ENCODE assay signal across 8 cellular contexts in the genomic region with DNA sequence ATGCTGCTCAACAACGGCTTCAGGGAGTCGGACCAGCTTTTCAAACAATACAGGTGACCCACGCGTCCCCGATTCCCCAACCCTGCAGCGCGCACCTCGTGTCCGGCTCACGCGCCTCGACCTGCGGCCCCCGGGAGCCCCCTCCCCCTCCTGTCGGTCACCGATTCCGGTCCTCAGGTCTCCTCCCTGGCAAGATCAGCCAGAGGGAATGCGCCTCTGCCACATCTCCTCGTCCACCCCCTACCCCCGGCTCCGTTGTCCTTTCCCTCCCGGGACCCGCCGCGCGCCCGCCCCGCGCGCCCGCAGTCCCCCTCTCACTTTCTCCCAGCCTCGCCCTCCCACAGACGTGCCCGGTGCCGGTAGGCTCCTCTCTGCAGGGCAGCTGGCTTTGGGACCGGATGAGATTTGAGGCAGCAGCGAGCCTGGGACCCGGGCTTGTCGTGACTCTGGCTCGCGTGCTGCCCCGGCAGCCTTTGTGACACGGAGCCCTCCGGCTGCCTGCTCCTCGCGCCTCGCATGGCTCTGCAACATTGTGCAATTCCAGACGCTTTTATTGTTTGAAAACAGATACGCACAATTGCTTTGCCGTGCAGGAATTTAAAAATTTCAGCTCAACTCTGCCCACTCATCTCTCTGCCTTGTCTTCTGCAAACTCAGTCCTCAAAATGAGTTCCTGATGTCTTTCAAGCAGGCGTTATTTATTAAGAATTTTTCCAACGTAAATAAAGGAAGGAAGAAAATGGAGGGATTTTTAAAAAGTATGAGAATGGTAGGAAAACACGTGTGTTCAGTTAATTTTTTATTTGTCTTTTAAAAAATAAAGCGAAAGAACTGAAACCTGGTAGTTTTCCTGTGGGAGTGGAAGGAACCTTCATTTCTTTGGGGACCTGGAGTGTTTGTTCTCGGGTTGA. TPM values are rescaled to one million over a fixed set of nuclear protein-coding genes. Genes with fewer than 3 reads are reported as not detected.
DNase-seq lines count a peak whose midpoint lies in the region; ATAC-seq and TF ChIP-seq lines count a peak whose summit lies in the region.

No MANE protein-coding gene starts in this region.

- TF ChIP-seq CTCF in colonic mucosa (IDR thresholded peaks at IDR 0.05) (no peak), kidney epithelial cell (IDR thresholded peaks at IDR 0.05; ENCODE audit: insufficient read depth, low read length, poor library complexity, severe bottlenecking) (no peak)

- H3K27ac ChIP-seq in colonic mucosa, result peak overlapping the region; percentile 69

- H3K9ac ChIP-seq in colonic mucosa (ENCODE audit: low read depth in 2 of 2, low read length in 2 of 2), result peak overlapping the region; percentile 65 to 81

- peak; percentile 83 for DNase-seq in GM03348 (ENCODE audit: low spot score)
- DNase-seq in MG63, result peak; percentile 48
- peak; percentile 29 to 37 (median 35) for DNase-seq in activated CD4-positive, CD25-positive, alpha-beta regulatory T cell (lab: John Stamatoyannopoulos, UW)
- DNase-seq in colonic mucosa, result peak; percentile 56
- DNase-seq in kidney epithelial cell (ENCODE audit: low read depth), result no peak
- DNase-seq in stimulated activated CD4-positive, alpha-beta T cell treated with anti-CD3 and anti-CD28 coated beads, Interleukin-12 subunit alpha, Interleukin-12 subunit beta, amount 100 ng/mL, for 48 hours (ENCODE audit: low read depth in 2 of 3, low spot score in 1 of 3), result peak in 2 of 3 donors; percentile 34 to 48

- H3K36me3 ChIP-seq in MG63 (no peaks in the 10 kb centered on the region; the same call in 1 of the 2 replicates), colonic mucosa (no peaks in the 10 kb centered on the region), kidney epithelial cell (ENCODE audit: control insufficient read depth, insufficient read depth, low read length) (no peaks in the 10 kb centered on the region)

- peak overlapping the region; percentile 88 for H3K4me3 ChIP-seq in MG63
- peak overlapping the region; percentile 76 for H3K4me3 ChIP-seq in colonic mucosa
- H3K4me3 ChIP-seq in kidney epithelial cell (ENCODE audit: low read depth, low read length), result peak overlapping the region; percentile 92

- H3K27me3 ChIP-seq in MG63 (no peaks in the 10 kb centered on the region), colonic mucosa (no peaks in the 10 kb centered on the region), kidney epithelial cell (ENCODE audit: control insufficient read depth, insufficient read depth, low read length) (no peaks in the 10 kb centered on the region)

- H3K4me1 ChIP-seq in colonic mucosa, result peaks cover 9% of the 10 kb centered on the region

- ATAC-seq in HG03457 (IDR thresholded peaks at IDR 0.05; ENCODE audit: unreplicated experiment) (no peak), HG02870 (IDR thresholded peaks at IDR 0.05; ENCODE audit: unreplicated experiment) (no peak)

- H3K9me3 ChIP-seq in MG63, result no peaks in the 10 kb centered on the region
- no peaks in the 10 kb centered on the region for H3K9me3 ChIP-seq in colonic mucosa

- intact Hi-C loops in colonic mucosa (cut with DNase I), result no loop called here

RNA-seq across cellular contexts. Expression of a gene that starts 0.7 kb away (rescaled TPM):
- total RNA-seq in MG63 (2014; rRNA removed; shearing (Covaris generic); ENCODE audit: low replicate concordance), result 4.2 and 4.3 TPM in 2 replicates
- total RNA-seq in colonic mucosa, result 1 to 10 TPM; 8.8 to 9.5 TPM
- 19.7 and 20.5 TPM in 2 replicates for total RNA-seq in kidney epithelial cell
